In genomic region chr7:51067757-51068156, GRCh38 we compare ENCODE assay signal across 9 cellular contexts.
DNase-seq lines count a peak whose midpoint lies in the region; ATAC-seq and TF ChIP-seq lines count a peak whose summit lies in the region.
"Had no signal": no experiment of that assay in that cellular context is flagged by ENCODE, and none has a peak within 500 bp of the region (broad histone marks: within the 10 kb centered on the region; RNA-seq: fewer than 3 reads in every experiment).

No MANE protein-coding gene starts in this region.

- no peak overlapping the region for H3K4me3 Mint-ChIP-seq in activated T-cell treated with anti-CD3 and anti-CD28 coated beads, Interleukin-2, amount 50 U/mL, for 24 hours
- H3K4me3 Mint-ChIP-seq: stimulated activated naive CD8-positive, alpha-beta T cell treated with anti-CD3 and anti-CD28 coated beads, Interleukin-15, Interleukin-2, amounts not matched to agents 100 ng/mL and 50 ng/mL, for 24 hours had no signal

- H3K27ac ChIP-seq in foreskin keratinocyte (no peak overlapping the region), ovary (no peak overlapping the region)

- no peaks in the 10 kb centered on the region for H3K9me3 Mint-ChIP-seq in activated T-cell treated with anti-CD3 and anti-CD28 coated beads, Interleukin-2, amount 50 U/mL, for 24 hours
- H3K9me3 Mint-ChIP-seq: stimulated activated naive CD8-positive, alpha-beta T cell treated with anti-CD3 and anti-CD28 coated beads, Interleukin-15, Interleukin-2, amounts not matched to agents 100 ng/mL and 50 ng/mL, for 24 hours had no signal

- no peak for TF ChIP-seq POLR2A in ovary (IDR thresholded peaks at IDR 0.05)

- no peaks in the 10 kb centered on the region for H3K36me3 ChIP-seq in ovary

- no peaks in the 10 kb centered on the region for H3K27me3 Mint-ChIP-seq in activated T-cell treated with anti-CD3 and anti-CD28 coated beads, Interleukin-2, amount 50 U/mL, for 24 hours
- H3K27me3 Mint-ChIP-seq: stimulated activated naive CD8-positive, alpha-beta T cell treated with anti-CD3 and anti-CD28 coated beads, Interleukin-15, Interleukin-2, amounts not matched to agents 100 ng/mL and 50 ng/mL, for 24 hours had no signal

- intact Hi-C loops in ovary (cut with DNase I) = no loop called here

- H3K4me1 Mint-ChIP-seq in activated T-cell treated with anti-CD3 and anti-CD28 coated beads, Interleukin-2, amount 50 U/mL, for 24 hours (ENCODE audit: low read depth) = no peaks in the 10 kb centered on the region

- TF ChIP-seq CTCF in foreskin keratinocyte (conservative IDR thresholded peaks at IDR 0.05) (peak; percentile 70), ovary (IDR thresholded peaks at IDR 0.05) (peak; percentile 15 to 43 (median 43))

- WGBS in ovary, 3 donors = 19 to 29% (median 22%) methylated on average over 7 of the region's 7 CpGs

- DNase-seq in DMS53 (lab: John Stamatoyannopoulos, UW) (peak; percentile 69), NCI-H510A treated with DMSO at 0.1 percent for 48 hours (lab: John Stamatoyannopoulos, UW) (peak; percentile 86), foreskin keratinocyte (peak in 1 of 2 donors; percentile 33), ovary (peak in 4 of 5 donors; percentile 34 to 63 (median 44)), NK-92 (lab: John Stamatoyannopoulos, UW; ENCODE audit: unreplicated experiment) (no peak)
- peak; percentile 49 for DNase-seq in activated T-cell treated with anti-CD3 and anti-CD28 coated beads, Interleukin-2, amount 50 U/mL, for 24 hours

- H3K4me1 ChIP-seq in foreskin keratinocyte (no peaks in the 10 kb centered on the region), ovary (ENCODE audit: insufficient read depth) (no peaks in the 10 kb centered on the region)

- ATAC-seq in HG02678 (IDR thresholded peaks at IDR 0.05; ENCODE audit: unreplicated experiment) (peak; percentile 48), foreskin keratinocyte (peak; percentile 70), HG02981 (IDR thresholded peaks at IDR 0.05; ENCODE audit: unreplicated experiment) (no peak)

- H3K27me3 ChIP-seq in foreskin keratinocyte = peaks cover 4% of the 10 kb centered on the region
- H3K27me3 ChIP-seq in ovary = no peaks in the 10 kb centered on the region

- H3K36me3 Mint-ChIP-seq in activated T-cell treated with anti-CD3 and anti-CD28 coated beads, Interleukin-2, amount 50 U/mL, for 24 hours (ENCODE audit: low read depth) = no peaks in the 10 kb centered on the region

- no peak overlapping the region for H3K27ac Mint-ChIP-seq in activated T-cell treated with anti-CD3 and anti-CD28 coated beads, Interleukin-2, amount 50 U/mL, for 24 hours
- H3K27ac Mint-ChIP-seq: stimulated activated naive CD8-positive, alpha-beta T cell treated with anti-CD3 and anti-CD28 coated beads, Interleukin-15, Interleukin-2, amounts not matched to agents 100 ng/mL and 50 ng/mL, for 24 hours had no signal

- TF ChIP-seq EP300 in ovary (IDR thresholded peaks at IDR 0.05) = no peak

- no peaks in the 10 kb centered on the region for H3K9me3 ChIP-seq in ovary

- no peak overlapping the region for H3K4me3 ChIP-seq in ovary
